In the genomic region with DNA sequence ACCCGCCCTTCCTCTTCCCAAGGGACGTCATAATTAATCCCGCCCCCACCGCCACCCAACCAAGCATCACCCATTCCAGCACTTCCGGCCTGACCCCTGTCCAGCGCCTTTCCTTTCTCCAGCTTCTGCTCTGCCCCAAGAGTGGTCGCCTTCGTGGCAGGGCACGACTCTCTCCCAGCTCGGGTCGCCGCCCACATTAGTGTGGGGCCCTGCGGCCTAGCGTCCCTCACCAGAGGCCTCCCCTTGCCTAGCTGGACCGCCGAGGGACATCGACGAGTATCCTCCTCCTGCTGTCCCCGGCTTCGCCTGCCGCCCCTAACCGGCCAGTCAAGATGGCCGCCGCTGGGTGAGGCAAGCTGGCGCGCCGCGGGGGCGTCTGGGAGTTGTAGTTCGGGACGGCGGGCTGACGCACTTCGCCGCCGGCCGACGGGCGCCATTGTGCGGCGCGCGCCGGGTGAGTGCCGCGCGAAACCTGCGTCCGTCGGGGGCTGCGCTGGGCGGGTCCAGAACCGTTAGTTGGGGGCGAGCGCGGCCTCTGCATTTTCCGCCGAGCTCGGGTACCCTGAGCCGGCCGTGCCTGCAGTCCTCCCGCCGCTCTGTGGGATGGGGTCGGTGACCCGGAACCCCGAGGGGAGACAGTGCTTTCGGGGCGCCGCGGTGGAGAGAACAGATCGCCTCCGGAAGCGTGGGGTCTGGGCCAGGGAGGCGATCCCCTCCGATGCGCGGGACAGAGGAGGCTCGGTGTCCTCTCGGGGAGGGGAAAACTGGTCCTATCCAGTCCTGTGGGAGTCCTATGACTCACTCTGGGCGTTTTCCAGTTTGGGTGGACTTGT, we compare ENCODE assay signal across 8 cellular contexts. TPM values are rescaled to one million over a fixed set of nuclear protein-coding genes. Genes with fewer than 3 reads are reported as not detected.
A peak's percentile ranks its signal among the peaks of the same experiment; 100 is the strongest.
DNase-seq lines count a peak whose midpoint lies in the region; ATAC-seq, FAIRE-seq and TF ChIP-seq lines count a peak whose summit lies in the region.

TSS of gene ZNF274 (plus strand) at position 73 of the 833 bp plus-strand sequence. CDS start 905 bp downstream, outside the sequence.

- H3K4me1 Mint-ChIP-seq in T-helper 17 cell, result peaks cover 9% of the 10 kb centered on the region

- H3K4me1 ChIP-seq in psoas muscle (peaks cover 3% of the 10 kb centered on the region), urinary bladder (ENCODE audit: insufficient read depth) (no peaks in the 10 kb centered on the region)

- FAIRE-seq in GM12892 (lab: Jason Lieb, UNC), result peak; percentile 99

- H3K27me3 ChIP-seq in psoas muscle (ENCODE audit: insufficient read depth in 3 of 3, low read length in 2 of 3), result no peaks in the 10 kb centered on the region

- H3K27ac ChIP-seq in psoas muscle (peak within 1 kb of the TSS; percentile 98), urinary bladder (ENCODE audit: low read depth) (peak within 1 kb of the TSS; percentile 92)

- peak; percentile 90 for TF ChIP-seq POLR2A in GM12892 (IDR thresholded peaks at IDR 0.05; ENCODE audit: low read depth, low read length)

- intact Hi-C loops in left ventricle myocardium superior (cut with micrococcal nuclease), result no loop called here
- intact Hi-C loops in psoas muscle (cut with DNase I), result no loop called here

- peak within 1 kb of the TSS; percentile 87 for H3K4me3 Mint-ChIP-seq in T-helper 17 cell

- H3K4me3 ChIP-seq in psoas muscle (peak within 1 kb of the TSS; percentile 98), urinary bladder (ENCODE audit: low read depth, low read length) (peak within 1 kb of the TSS; percentile 74)

- peaks cover 10% of the 10 kb centered on the region for H3K36me3 Mint-ChIP-seq in T-helper 17 cell (ENCODE audit: low read depth)

- peaks cover 22 to 33% of the 10 kb centered on the region in 2 donors for H3K36me3 ChIP-seq in psoas muscle (ENCODE audit: insufficient read depth in 1 of 2, low read depth in 1 of 2)
- H3K36me3 ChIP-seq in urinary bladder (ENCODE audit: insufficient read depth), result peaks cover 10% of the 10 kb centered on the region

- ATAC-seq in HG02759 (IDR thresholded peaks at IDR 0.05; ENCODE audit: unreplicated experiment) (peak; percentile 94), T-helper 17 cell (peak; percentile 92), left ventricle myocardium superior (peak; percentile 96), psoas muscle (peak; percentile 95 to 98 (median 96))

- peak within 1 kb of the TSS; percentile 84 for H3K27ac Mint-ChIP-seq in T-helper 17 cell

- H3K9me3 ChIP-seq in T-helper 17 cell (ENCODE audit: control insufficient read depth, low read length, poor library complexity, severe bottlenecking) (peaks cover 60% of the 10 kb centered on the region), psoas muscle (peaks cover 91% of the 10 kb centered on the region)

- no peak for TF ChIP-seq CTCF in psoas muscle (IDR thresholded peaks at IDR 0.05)

- 0 to 1% (median 1%) methylated on average over 76 to 80 of the region's 80 CpGs for WGBS in psoas muscle, 3 donors
- WGBS in urinary bladder, result under 1% methylated on average over 80 of the region's 80 CpGs

- DNase-seq in GM12892 (ENCODE audit: insufficient read length) (peak; percentile 94), NCI-H146 (lab: John Stamatoyannopoulos, UW) (peak; percentile 94), T-helper 17 cell (peak; percentile 84 to 92 (median 90)), amygdala (lab: John Stamatoyannopoulos, UW) (peak; percentile 50 to 94 (median 84)), left ventricle myocardium superior (peak; percentile 97), psoas muscle (peak; percentile 94 to 97)

- no peaks in the 10 kb centered on the region for H3K27me3 Mint-ChIP-seq in T-helper 17 cell

RNA-seq across cellular contexts. Expression of gene ZNF274, which starts in this region (rescaled TPM):
- polyA plus RNA-seq in GM12892 (2012; ENCODE audit: missing spikeins), result 19.2 TPM
- total RNA-seq in T-helper 17 cell (10 to 100 TPM; 30.4 to 41.0 TPM), left ventricle myocardium superior (18.6 TPM), psoas muscle (10 to 100 TPM; 11.2 to 15.0 (median 14.8) TPM), urinary bladder (18.9 TPM)
- polyA plus RNA-seq in psoas muscle (10 to 100 TPM; 11.3 to 20.5 (median 13.9) TPM), urinary bladder (32.1 TPM)

Comparison
In these comparisons a context has a peak if more than half of its experiments do, and no peak if none do; other contexts are left out.
1. Peak in every context shown above with its lines: DNase-seq, ATAC-seq, H3K4me3 ChIP-seq and H3K27ac ChIP-seq.